In genomic region chr17:17498606-17499301, GRCh38 we compare ENCODE assay signal across 15 cellular contexts.
"Had no signal": no experiment of that assay in that cellular context is flagged by ENCODE, and none has a peak within 500 bp of the region (broad histone marks: within the 10 kb centered on the region; RNA-seq: fewer than 3 reads in every experiment).

No MANE protein-coding gene starts in this region.

- H3K27ac ChIP-seq: lower lobe of right lung had no signal

- ATAC-seq: activated CD8-positive, alpha-beta T cell treated with anti-CD3 and anti-CD28 coated beads for 36 hours; activated T-cell treated with anti-CD3 and anti-CD28 coated beads, Interleukin-2, amount 50 U/mL, for 4 hours; lower lobe of right lung; stimulated activated effector memory CD8-positive, alpha-beta T cell treated with anti-CD3 and anti-CD28 coated beads, Interleukin-12 subunit alpha, Interleukin-12 subunit beta, amount 100 ng/mL, for 72 hours had no signal

- FAIRE-seq: endothelial cell of umbilical vein, urothelium cell line had no signal

- H3K27me3 Mint-ChIP-seq: central memory CD8-positive, alpha-beta T cell had no signal

- H3K9me3 ChIP-seq: lower lobe of right lung had no signal

- H3K27ac Mint-ChIP-seq: activated CD8-positive, alpha-beta T cell treated with anti-CD3 and anti-CD28 coated beads for 36 hours; activated naive CD4-positive, alpha-beta T cell treated with anti-CD3 and anti-CD28 coated beads, Interleukin-2, amount 50 U/mL, for 24 hours; mesothelial cell of epicardium; stimulated activated effector memory CD8-positive, alpha-beta T cell treated with anti-CD3 and anti-CD28 coated beads, Interleukin-12 subunit alpha, Interleukin-12 subunit beta, amount 100 ng/mL, for 72 hours had no signal

- H3K36me3 ChIP-seq: lower lobe of right lung had no signal

- H3K4me3 Mint-ChIP-seq: activated CD8-positive, alpha-beta T cell treated with anti-CD3 and anti-CD28 coated beads for 36 hours; activated naive CD4-positive, alpha-beta T cell treated with anti-CD3 and anti-CD28 coated beads, Interleukin-2, amount 50 U/mL, for 24 hours; activated T-cell treated with anti-CD3 and anti-CD28 coated beads, Interleukin-2, amount 50 U/mL, for 4 hours; central memory CD8-positive, alpha-beta T cell; mesothelial cell of epicardium; stimulated activated effector memory CD8-positive, alpha-beta T cell treated with anti-CD3 and anti-CD28 coated beads, Interleukin-12 subunit alpha, Interleukin-12 subunit beta, amount 100 ng/mL, for 72 hours had no signal

- H3K9me3 Mint-ChIP-seq: activated CD8-positive, alpha-beta T cell treated with anti-CD3 and anti-CD28 coated beads for 36 hours; activated naive CD4-positive, alpha-beta T cell treated with anti-CD3 and anti-CD28 coated beads, Interleukin-2, amount 50 U/mL, for 24 hours; activated T-cell treated with anti-CD3 and anti-CD28 coated beads, Interleukin-2, amount 50 U/mL, for 4 hours; central memory CD8-positive, alpha-beta T cell; mesothelial cell of epicardium; stimulated activated effector memory CD8-positive, alpha-beta T cell treated with anti-CD3 and anti-CD28 coated beads, Interleukin-12 subunit alpha, Interleukin-12 subunit beta, amount 100 ng/mL, for 72 hours had no signal

- H3K36me3 Mint-ChIP-seq: activated naive CD4-positive, alpha-beta T cell treated with anti-CD3 and anti-CD28 coated beads, Interleukin-2, amount 50 U/mL, for 24 hours; brain; mesothelial cell of epicardium had no signal

- H3K4me3 ChIP-seq: lower lobe of right lung had no signal

- DNase-seq: activated CD8-positive, alpha-beta T cell treated with anti-CD3 and anti-CD28 coated beads for 36 hours; activated effector memory CD4-positive, alpha-beta T cell treated with Interleukin-2 at 50 U/mL for 16 hours; activated T-cell treated with anti-CD3 and anti-CD28 coated beads, Interleukin-2, amount 50 U/mL, for 4 hours; cortex of kidney; effector CD4-positive, alpha-beta T cell; foreskin fibroblast; lower lobe of right lung; T-helper 9 cell had no signal
